In the genomic region with DNA sequence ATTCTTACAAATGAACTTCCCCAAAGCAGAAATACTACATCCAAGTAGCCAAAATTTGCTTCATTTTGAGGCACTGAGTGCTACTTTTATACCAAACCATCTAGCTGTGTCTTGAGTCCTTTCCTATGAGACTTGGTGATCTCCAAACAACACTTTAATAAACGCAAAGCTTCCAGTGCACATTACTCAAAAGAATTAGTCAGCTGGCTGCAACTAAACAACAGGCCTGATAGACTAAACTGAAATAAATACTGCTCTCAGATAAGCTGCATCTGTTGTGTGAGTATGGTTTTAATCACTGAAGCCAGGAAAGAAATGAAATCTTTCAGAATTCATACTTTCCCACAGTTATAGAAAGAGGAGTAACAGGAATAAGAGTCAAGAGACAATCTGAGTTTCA, we compare ENCODE assay signal across 19 cellular contexts.
DNase-seq lines count a peak whose midpoint lies in the region; ATAC-seq and TF ChIP-seq lines count a peak whose summit lies in the region.
"Had no signal": no experiment of that assay in that cellular context is flagged by ENCODE, and none has a peak within 500 bp of the region (broad histone marks: within the 10 kb centered on the region; RNA-seq: fewer than 3 reads in every experiment).

No MANE protein-coding gene starts in this region.

- TF ChIP-seq CTCF in RWPE2 (IDR thresholded peaks at IDR 0.05; ENCODE audit: poor library complexity, severe bottlenecking) (no peak), fibroblast of lung (conservative IDR thresholded peaks at IDR 0.05 in 1 of 2, IDR thresholded peaks at IDR 0.05 in 1 of 2; ENCODE audit: low read depth in 1 of 2, low read length in 2 of 2) (no peak)

- peak; percentile 42; the same call in 2 of the 3 replicates for ATAC-seq in RWPE2 (ENCODE audit: low read depth)
- ATAC-seq in HG03196 (IDR thresholded peaks at IDR 0.05; ENCODE audit: unreplicated experiment), result no peak
- ATAC-seq: esophagus mucosa, Panc1 had no signal

- DNase-seq in RWPE2 (ENCODE audit: low spot score), result no peak
- peak; percentile 74 to 91 for DNase-seq in fibroblast of lung (ENCODE audit: low read depth in 2 of 2)
- DNase-seq in HAP-1 (ENCODE audit: low spot score in 2 of 2), result no peak
- DNase-seq in LoVo (ENCODE audit: low spot score), result no peak
- DNase-seq in posterior vena cava (ENCODE audit: low spot score), result no peak
- DNase-seq: activated B cell treated with CpG ODN at 0.5 μM for 24 hours; activated naive CD4-positive, alpha-beta T cell; Karpas-422; NCI-H187; NCI-H526; small intestine; stimulated activated naive CD4-positive, alpha-beta T cell; SW 1271 had no signal

- H3K27ac ChIP-seq in ACC112 (ENCODE audit: low read depth, low read length) (peak overlapping the region; percentile 83), RWPE2 (ENCODE audit: poor library complexity, severe bottlenecking) (no peak overlapping the region), fibroblast of lung (ENCODE audit: insufficient read depth, low read length) (no peak overlapping the region), mesodermal cell (ENCODE audit: low read depth, low read length, severe bottlenecking) (peak overlapping the region; percentile 30)
- H3K27ac ChIP-seq: HL-60 had no signal

- H3K9ac ChIP-seq in fibroblast of lung (ENCODE audit: insufficient read depth, low read length), result no peak overlapping the region

- no peaks in the 10 kb centered on the region for H3K27me3 ChIP-seq in ACC112 (ENCODE audit: insufficient read depth, low read length)
- H3K27me3 ChIP-seq in RWPE2 (ENCODE audit: insufficient read depth, poor library complexity, severe bottlenecking), result no peaks in the 10 kb centered on the region
- H3K27me3 ChIP-seq in fibroblast of lung (ENCODE audit: control insufficient read depth, insufficient read depth, low read length), result no peaks in the 10 kb centered on the region
- H3K27me3 ChIP-seq in HAP-1 (ENCODE audit: low read depth), result no peaks in the 10 kb centered on the region

- intact Hi-C loops in posterior vena cava (cut with DNase I), result no loop called here

- H3K4me2 ChIP-seq in fibroblast of lung (ENCODE audit: extremely low read depth, insufficient read depth, low read length), result peak overlapping the region; percentile 58

- no peak overlapping the region for H3K4me3 ChIP-seq in ACC112 (ENCODE audit: low read depth, low read length)
- H3K4me3 ChIP-seq in RWPE2 (ENCODE audit: severe bottlenecking), result no peak overlapping the region
- H3K4me3 ChIP-seq in fibroblast of lung (replicated peaks in 1 of 4; ENCODE audit: control extremely low read depth in 1 of 4, insufficient read depth in 1 of 4, low read depth in 3 of 4, low read length in 4 of 4), result no peak overlapping the region
- no peak overlapping the region for H3K4me3 ChIP-seq in mesodermal cell (ENCODE audit: extremely low read depth, insufficient read depth, low read length, poor library complexity, severe bottlenecking)
- no peak overlapping the region for H3K4me3 ChIP-seq in HAP-1

- H3K79me2 ChIP-seq in ACC112 (ENCODE audit: control insufficient read depth, insufficient read depth, low read length, unreplicated experiment), result no peaks in the 10 kb centered on the region
- H3K79me2 ChIP-seq in fibroblast of lung (ENCODE audit: control insufficient read depth, insufficient read depth, low read length), result no peaks in the 10 kb centered on the region

- H3K4me1 ChIP-seq in ACC112 (ENCODE audit: control insufficient read depth, insufficient read depth, low read length, unreplicated experiment), result peaks cover 55% of the 10 kb centered on the region
- peaks cover 20% of the 10 kb centered on the region for H3K4me1 ChIP-seq in RWPE2 (ENCODE audit: insufficient read depth, poor library complexity, severe bottlenecking)
- H3K4me1 ChIP-seq in fibroblast of lung (ENCODE audit: control insufficient read depth, extremely low read depth, insufficient read depth, low read length), result peaks cover 10% of the 10 kb centered on the region
- peaks cover 1% of the 10 kb centered on the region for H3K4me1 ChIP-seq in mesodermal cell (ENCODE audit: control insufficient read depth, insufficient read depth, low read length, poor library complexity, severe bottlenecking)
- no peaks in the 10 kb centered on the region for H3K4me1 ChIP-seq in HAP-1

- H2AFZ ChIP-seq in ACC112 (ENCODE audit: low read length, unreplicated experiment) (peak overlapping the region; percentile 43), fibroblast of lung (ENCODE audit: low read length) (no peak overlapping the region)

- WGBS in mesodermal cell (ENCODE audit: insufficient coverage in 2 of 2), 2 experiments, result 88% methylated on average over 1 of the region's 1 CpG; no CpG with 5 or more reads in 1 of the 2 experiments

- H3K9me3 ChIP-seq in RWPE2 (ENCODE audit: severe bottlenecking) (no peaks in the 10 kb centered on the region), fibroblast of lung (ENCODE audit: control insufficient read depth, insufficient read depth, low read depth, low read length) (no peaks in the 10 kb centered on the region), mesodermal cell (ENCODE audit: control insufficient read depth, low read length) (no peaks in the 10 kb centered on the region), HAP-1 (no peaks in the 10 kb centered on the region)

- H3K36me3 ChIP-seq in ACC112 (ENCODE audit: insufficient read depth, low read length) (0 out of 2 replicates have a peak, but pooled peaks cover 7% of the 10 kb centered on the region), RWPE2 (ENCODE audit: low read depth) (no peaks in the 10 kb centered on the region), fibroblast of lung (ENCODE audit: control insufficient read depth, insufficient read depth, low read length) (peaks cover 1% of the 10 kb centered on the region), mesodermal cell (ENCODE audit: control insufficient read depth, insufficient read depth, low read length) (peaks cover 78% of the 10 kb centered on the region), HAP-1 (replicated peaks) (no peaks in the 10 kb centered on the region)

- in situ Hi-C loops in HAP-1 (cut with MboI; ENCODE audit: low sequenced_read_pairs), result loop anchor here (25.0 kb wide), 2 partner anchors 915 to 1240 kb away; no protein-coding TSS in a partner anchor

- no peaks in the 10 kb centered on the region for H4K20me1 ChIP-seq in fibroblast of lung (ENCODE audit: control insufficient read depth, extremely low read depth, insufficient read depth, low read length)

Comparison
In these comparisons a context has a peak if more than half of its experiments do, and no peak if none do; other contexts are left out.
1. H3K27ac ChIP-seq: peak in ACC112 (single experiment) and mesodermal cell (single experiment); none in RWPE2 (single experiment) and fibroblast of lung (single experiment).
2. DNase-seq: peak in fibroblast of lung (2 of 2); none in RWPE2 (single experiment), HAP-1 (0 of 2), LoVo (single experiment) and posterior vena cava (single experiment).